ENCODE assay signal across 20 cellular contexts in genomic region chr7:124429923-124430322, GRCh38.
"Had no signal": no experiment of that assay in that cellular context is flagged by ENCODE, and none has a peak within 500 bp of the region (broad histone marks: within the 10 kb centered on the region; RNA-seq: fewer than 3 reads in every experiment).

No MANE protein-coding gene starts in this region.

- H3K4me3 Mint-ChIP-seq: dendritic cell treated with granulocyte-macrophage colony-stimulating factor and Interleukin-4, amounts not matched to agents 40 ng/mL and 50 ng/mL, for 4 days; immature natural killer cell; memory B cell; mesothelial cell of epicardium; natural killer cell treated with Interleukin-12 subunit alpha and Interleukin-12 subunit beta and Interleukin-15 and Interleukin-18, amount 100 ng/mL, for 72 hours; neural progenitor cell had no signal

- H3K27me3 ChIP-seq: esophagus squamous epithelium, gastroesophageal sphincter, neural progenitor cell, ovary, right atrium auricular region had no signal

- H3K9me3 Mint-ChIP-seq: dendritic cell treated with granulocyte-macrophage colony-stimulating factor and Interleukin-4, amounts not matched to agents 40 ng/mL and 50 ng/mL, for 4 days; memory B cell; mesothelial cell of epicardium; neural progenitor cell had no signal

- H3K9me3 ChIP-seq: esophagus squamous epithelium, gastroesophageal sphincter, left ventricle myocardium inferior, lower lobe of right lung, ovary, right atrium auricular region had no signal

- H3K27me3 Mint-ChIP-seq: dendritic cell treated with granulocyte-macrophage colony-stimulating factor and Interleukin-4, amounts not matched to agents 40 ng/mL and 50 ng/mL, for 4 days; memory B cell; natural killer cell treated with Interleukin-12 subunit alpha and Interleukin-12 subunit beta and Interleukin-15 and Interleukin-18, amount 100 ng/mL, for 72 hours had no signal

- H3K27ac ChIP-seq: esophagus squamous epithelium, gastroesophageal sphincter, left ventricle myocardium inferior, lower lobe of right lung, neural progenitor cell, ovary, right atrium auricular region had no signal

- FAIRE-seq: keratinocyte had no signal

- DNase-seq: esophagus squamous epithelium; foreskin fibroblast; glutamatergic neuron; immature natural killer cell; left ventricle myocardium inferior; lower lobe of right lung; nucleus accumbens; ovary; stimulated activated CD4-positive, alpha-beta T cell treated with anti-CD3 and anti-CD28 coated beads, Interleukin-2, amount 100 ng/mL, for 48 hours; stimulated activated naive CD4-positive, alpha-beta T cell treated with Interleukin-2 at 50 U/mL for 16 hours; trophoblast cell had no signal

- H3K4me1 Mint-ChIP-seq: immature natural killer cell, memory B cell, mesothelial cell of epicardium had no signal

- H3K4me1 ChIP-seq: esophagus squamous epithelium, gastroesophageal sphincter, left ventricle myocardium inferior, lower lobe of right lung, neural progenitor cell, right atrium auricular region had no signal

- H3K36me3 Mint-ChIP-seq: immature natural killer cell; memory B cell; mesothelial cell of epicardium; natural killer cell treated with Interleukin-12 subunit alpha and Interleukin-12 subunit beta and Interleukin-15 and Interleukin-18, amount 100 ng/mL, for 72 hours; neural progenitor cell had no signal

- H3K36me3 ChIP-seq: esophagus squamous epithelium, gastroesophageal sphincter, left ventricle myocardium inferior, lower lobe of right lung, neural progenitor cell, ovary, right atrium auricular region had no signal

- H3K4me3 ChIP-seq: esophagus squamous epithelium, gastroesophageal sphincter, left ventricle myocardium inferior, lower lobe of right lung, neural progenitor cell, ovary, right atrium auricular region, smooth muscle cell had no signal

- H3K27ac Mint-ChIP-seq: dendritic cell treated with granulocyte-macrophage colony-stimulating factor and Interleukin-4, amounts not matched to agents 40 ng/mL and 50 ng/mL, for 4 days; immature natural killer cell; memory B cell; mesothelial cell of epicardium; natural killer cell treated with Interleukin-12 subunit alpha and Interleukin-12 subunit beta and Interleukin-15 and Interleukin-18, amount 100 ng/mL, for 72 hours; neural progenitor cell had no signal

- ATAC-seq: gastroesophageal sphincter; lower lobe of right lung; natural killer cell treated with Interleukin-12 subunit alpha and Interleukin-12 subunit beta and Interleukin-15 and Interleukin-18, amount 100 ng/mL, for 72 hours had no signal
